Comparison of ENCODE assay signal across 1 cellular context in the genomic region with DNA sequence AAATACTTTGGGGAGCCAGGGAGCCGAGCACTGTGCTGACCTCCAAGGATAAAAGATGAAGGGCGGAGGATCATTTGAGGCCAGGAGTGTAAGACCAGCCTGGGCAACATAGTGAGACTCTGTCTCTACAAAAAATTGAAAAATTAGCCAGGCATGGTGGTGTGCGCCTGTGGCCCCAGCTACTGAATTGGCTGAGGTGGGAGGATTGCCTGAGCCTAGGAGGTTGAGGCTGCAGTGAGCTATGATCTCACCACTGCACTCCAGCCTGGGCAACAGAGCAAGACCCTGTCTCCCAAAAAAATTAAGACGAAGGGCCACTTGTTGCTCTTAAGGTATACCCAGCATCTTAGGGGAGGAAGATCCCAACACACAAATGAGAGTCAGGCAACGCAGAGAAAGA. TPM values are rescaled to one million over a fixed set of nuclear protein-coding genes. Genes with fewer than 3 reads are reported as not detected.
"Had no signal": no experiment of that assay in that cellular context is flagged by ENCODE, and none has a peak within 500 bp of the region (broad histone marks: within the 10 kb centered on the region; RNA-seq: fewer than 3 reads in every experiment).

No MANE protein-coding gene starts in this region.

RNA-seq across cellular contexts. Expression of a gene that starts 19.8 kb away (rescaled TPM):
- total RNA-seq: PC-9 had no signal
